In the genomic region with DNA sequence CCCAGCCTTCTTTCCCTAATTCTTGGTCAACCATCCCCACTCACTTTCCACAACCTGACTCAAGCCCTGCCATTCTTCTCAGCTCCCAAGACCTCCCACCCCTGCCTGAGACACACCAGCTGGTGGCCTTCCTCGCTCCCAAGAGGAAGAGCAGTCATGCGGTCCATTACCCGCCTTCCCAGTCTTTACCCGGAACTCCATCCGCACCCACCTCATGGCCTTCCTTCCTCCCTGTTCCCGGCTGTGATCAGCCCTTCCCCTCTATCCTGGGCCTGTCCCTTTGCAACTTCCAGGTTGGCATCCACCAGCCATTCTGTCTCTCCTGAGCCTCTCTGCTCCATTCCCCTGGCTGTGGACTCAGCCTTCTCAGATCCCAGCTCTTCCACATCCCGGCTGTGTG, we compare ENCODE assay signal across 29 cellular contexts.
"Had no signal": no experiment of that assay in that cellular context is flagged by ENCODE, and none has a peak within 500 bp of the region (broad histone marks: within the 10 kb centered on the region; RNA-seq: fewer than 3 reads in every experiment).

No MANE protein-coding gene starts in this region.

- DNase-seq: activated CD4-positive, alpha-beta T cell treated with anti-CD3 and anti-CD28 coated beads for 4 hours; activated CD8-positive, alpha-beta memory T cell treated with anti-CD3 and anti-CD28 coated beads, Interleukin-2, amount 50 U/mL, for 4 hours; activated CD8-positive, alpha-beta T cell treated with anti-CD3 and anti-CD28 coated beads for 36 hours; activated naive CD4-positive, alpha-beta T cell treated with anti-CD3 and anti-CD28 coated beads, Interleukin-2, amount 50 U/mL, for 16 hours; activated naive CD8-positive, alpha-beta T cell treated with anti-CD3 and anti-CD28 coated beads, Interleukin-2, amount 10 ng/mL, durations not matched to agents 7 days and 5 days; activated T-cell treated with anti-CD3 and anti-CD28 coated beads, Interleukin-2, amount 50 U/mL, for 72 hours; anterior cingulate cortex; caudate nucleus; Karpas-422; NCI-H1048; NCI-H146; NCI-H187 treated with DMSO at 0.1 percent for 48 hours; NCI-H2107; NCI-H345; NCI-H510A; NCI-H526 treated with DMSO at 0.1 percent for 48 hours; NCI-H82; NK-92 treated with Interleukin-12 subunit alpha and Interleukin-12 subunit beta, amount 100 ng/mL, for 24 hours; OCI-M1; Right ventricle myocardium superior; SW 1271 had no signal

- H3K27ac ChIP-seq: adrenal gland, breast epithelium, RWPE1, SJSA1 had no signal

- H3K4me3 ChIP-seq: adrenal gland, breast epithelium, K562, SJSA1 had no signal

- H3K4me1 ChIP-seq: adrenal gland, breast epithelium, SJSA1 had no signal

- ATAC-seq: activated CD4-positive, CD25-positive, alpha-beta regulatory T cell treated with anti-CD3 and anti-CD28 coated beads, Interleukin-2, amount 50 U/mL, for 24 hours; activated CD8-positive, alpha-beta T cell treated with anti-CD3 and anti-CD28 coated beads for 36 hours; activated T-cell treated with anti-CD3 and anti-CD28 coated beads, Interleukin-2, amount 50 U/mL, for 72 hours; K562; Panc1; SK-N-SH treated with all-trans-retinoic acid at 6 μM for 48 hours had no signal

- H3K36me3 ChIP-seq: adrenal gland, breast epithelium, SJSA1 had no signal

- H3K27me3 ChIP-seq: adrenal gland, breast epithelium, SJSA1 had no signal

- H3K9me3 ChIP-seq: adrenal gland, SJSA1 had no signal
